In genomic region chr5:74232281-74232680, GRCh38 we compare ENCODE assay signal across 1 cellular context.
A peak's percentile ranks its signal among the peaks of the same experiment; 100 is the strongest.
TF ChIP-seq lines count a peak whose summit lies in the region.

No MANE protein-coding gene starts in this region.

TF ChIP-seq in IMR-90, 13 proteins besides CTCF, POLR2A, EP300 and RAD21 (continued from another document):
- peak; percentile 20; the same call in 1 of the 2 replicates for TF ChIP-seq USF2 (IDR thresholded peaks at IDR 0.05; ENCODE audit: low read depth, low read length)
- TF ChIP-seq CHD1 (IDR thresholded peaks at IDR 0.05; ENCODE audit: low read depth, low read length), result no peak
- peak; percentile 56 for TF ChIP-seq RCOR1 (IDR thresholded peaks at IDR 0.05; ENCODE audit: insufficient replicate concordance, low read length)
- TF ChIP-seq MXI1 (IDR thresholded peaks at IDR 0.05; ENCODE audit: borderline replicate concordance, low read depth, low read length), result no peak
- TF ChIP-seq MAZ (IDR thresholded peaks at IDR 0.05; ENCODE audit: borderline replicate concordance, low read depth, low read length), result 0 out of 2 replicates have a peak, but pooled peaks have one; percentile 48
